Comparison of ENCODE assay signal across 7 cellular contexts in the genomic region with DNA sequence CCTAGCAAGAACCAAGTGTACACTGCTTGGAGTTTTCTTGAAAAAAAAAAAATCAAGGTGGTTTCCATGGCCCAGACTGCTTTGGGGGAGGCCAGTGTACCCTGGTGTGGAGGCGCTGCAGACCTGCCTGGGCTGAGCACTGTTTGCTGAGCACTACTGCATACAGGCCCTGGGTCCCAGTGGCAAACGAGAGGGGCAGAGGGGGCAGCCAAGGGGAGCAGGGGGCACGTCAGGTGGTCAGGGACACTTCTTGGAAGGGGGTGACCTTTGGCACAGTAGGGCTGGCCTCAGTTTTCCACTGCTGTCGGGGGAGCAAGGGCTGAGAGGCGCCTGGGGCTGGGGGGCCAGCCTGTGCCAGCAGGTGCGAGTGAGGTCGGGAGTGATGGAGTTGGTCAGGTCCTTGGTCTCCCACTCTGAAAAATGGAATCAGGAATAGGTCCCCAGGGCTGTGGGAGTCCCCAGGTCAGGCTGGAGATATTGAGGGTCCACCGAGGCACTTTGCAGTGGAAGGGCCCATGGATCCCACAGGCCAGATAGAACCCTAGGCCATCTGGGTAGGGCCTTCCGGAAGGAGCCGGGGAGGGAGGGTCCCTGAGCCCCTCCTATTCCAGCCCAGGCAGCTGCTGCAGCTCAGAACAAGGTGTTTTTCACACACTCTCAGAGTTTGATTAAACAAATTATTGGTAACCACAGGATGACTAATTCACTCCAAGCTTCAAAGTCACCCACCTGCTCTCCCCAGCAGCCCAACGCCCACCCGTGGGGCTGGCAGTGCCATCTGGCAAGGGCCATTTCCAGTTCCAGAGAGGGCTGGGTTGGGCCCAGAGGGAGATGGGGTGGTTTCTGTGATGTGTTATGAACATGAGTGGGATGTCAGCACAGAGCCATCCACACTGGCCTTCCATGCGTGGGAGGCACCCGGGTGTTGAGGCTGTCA. TPM values are rescaled to one million over a fixed set of nuclear protein-coding genes. Genes with fewer than 3 reads are reported as not detected.
DNase-seq lines count a peak whose midpoint lies in the region; ATAC-seq and TF ChIP-seq lines count a peak whose summit lies in the region.

No MANE protein-coding gene starts in this region.

- no peak for TF ChIP-seq CTCF in Loucy (conservative IDR thresholded peaks at IDR 0.05; ENCODE audit: low read length)
- TF ChIP-seq CTCF in activated CD8-positive, alpha-beta T cell treated with anti-CD3 and anti-CD28 coated beads for 36 hours (IDR thresholded peaks at IDR 0.05) = no peak
- TF ChIP-seq CTCF in fibroblast of pulmonary artery (IDR thresholded peaks at IDR 0.05; ENCODE audit: low read length, missing control alignments) = no peak
- no peak for TF ChIP-seq CTCF in mucosa of descending colon (IDR thresholded peaks at IDR 0.05)

- no peaks in the 10 kb centered on the region for H3K9me2 ChIP-seq in Loucy (replicated peaks; ENCODE audit: low read depth, low read length)

- H3K9me3 Mint-ChIP-seq in activated CD8-positive, alpha-beta T cell treated with anti-CD3 and anti-CD28 coated beads for 36 hours = no peaks in the 10 kb centered on the region

- POLR2A ChIA-PET in activated CD8-positive, alpha-beta T cell treated with anti-CD3 and anti-CD28 coated beads for 36 hours (lab: Charles Lee) = interaction anchor here (1.0 to 1.7 kb wide), 7 partner anchors 9 to 182 kb away, joined by 3 to 5 read pairs (median 3); a partner anchor contains a TSS

- peak; percentile 89 for DNase-seq in activated CD8-positive, alpha-beta T cell treated with anti-CD3 and anti-CD28 coated beads for 36 hours
- no peak for DNase-seq in fibroblast of pulmonary artery (ENCODE audit: low read depth)
- peak; percentile 67 to 76 for DNase-seq in stimulated activated CD4-positive, alpha-beta T cell treated with anti-CD3 and anti-CD28 coated beads, Interleukin-1b, Interleukin-23, amount 100 ng/mL, for 4 hours (ENCODE audit: low read depth in 2 of 2)
- DNase-seq in cortex of kidney (lab: John Stamatoyannopoulos, UW) = no peak
- DNase-seq in mucosa of descending colon = no peak

- H3K9me3 ChIP-seq in Loucy (ENCODE audit: insufficient read depth, low read depth, low read length) = no peaks in the 10 kb centered on the region
- no peaks in the 10 kb centered on the region for H3K9me3 ChIP-seq in mucosa of descending colon

- peaks cover 3% of the 10 kb centered on the region for H3K36me3 Mint-ChIP-seq in activated CD8-positive, alpha-beta T cell treated with anti-CD3 and anti-CD28 coated beads for 36 hours (ENCODE audit: low read depth)

- intact Hi-C loops in activated CD8-positive, alpha-beta T cell treated with anti-CD3 and anti-CD28 coated beads for 36 hours (cut with micrococcal nuclease) = no loop called here
- intact Hi-C loops in mucosa of descending colon (cut with DNase I, micrococcal nuclease) = no loop called here

- H3F3A ChIP-seq in Loucy (ENCODE audit: low read depth) = peaks cover 3% of the 10 kb centered on the region; the same call in 1 of the 2 replicates

- H3K9ac ChIP-seq in Loucy (ENCODE audit: low read depth, low read length, poor library complexity, severe bottlenecking) = peak overlapping the region; percentile 78

- peak overlapping the region; percentile 97 for H3K27ac Mint-ChIP-seq in activated CD8-positive, alpha-beta T cell treated with anti-CD3 and anti-CD28 coated beads for 36 hours

- no peaks in the 10 kb centered on the region for H3K36me3 ChIP-seq in Loucy (ENCODE audit: insufficient read depth, low read length)
- H3K36me3 ChIP-seq in mucosa of descending colon (ENCODE audit: low read depth) = no peaks in the 10 kb centered on the region

- no peaks in the 10 kb centered on the region for H3K27me3 ChIP-seq in Loucy (ENCODE audit: insufficient read depth, low read length, poor library complexity, severe bottlenecking)

- ATAC-seq in activated CD8-positive, alpha-beta T cell treated with anti-CD3 and anti-CD28 coated beads for 36 hours = peak; percentile 1
- ATAC-seq in mucosa of descending colon (no peak), GM21576 (IDR thresholded peaks at IDR 0.05; ENCODE audit: unreplicated experiment) (no peak)

- H3K4me3 Mint-ChIP-seq in activated CD8-positive, alpha-beta T cell treated with anti-CD3 and anti-CD28 coated beads for 36 hours = peak overlapping the region; percentile 90

- H2AFZ ChIP-seq in Loucy (ENCODE audit: low read length) = no peak overlapping the region

- H3K4me1 ChIP-seq in Loucy (ENCODE audit: insufficient read depth, low read length, poor library complexity, severe bottlenecking) (peaks cover 28% of the 10 kb centered on the region), mucosa of descending colon (ENCODE audit: low read depth) (peaks cover 21% of the 10 kb centered on the region)

- H3K4me3 ChIP-seq in Loucy (ENCODE audit: low read length, poor library complexity, severe bottlenecking) = peak overlapping the region; percentile 89
- H3K4me3 ChIP-seq in fibroblast of pulmonary artery (replicated peaks; ENCODE audit: low read depth, low read length) = peak overlapping the region; percentile 54
- no peak overlapping the region for H3K4me3 ChIP-seq in mucosa of descending colon

- H3K4me2 ChIP-seq in Loucy (ENCODE audit: low read depth, low read length, poor library complexity, severe bottlenecking) = peak overlapping the region; percentile 96

- CTCF ChIA-PET in activated CD8-positive, alpha-beta T cell treated with anti-CD3 and anti-CD28 coated beads for 36 hours (lab: Charles Lee) = interaction anchor here (1.0 to 1.1 kb wide), 2 partner anchors 9 to 11 kb away, joined by 3 to 4 read pairs; no protein-coding TSS in a partner anchor

- peaks cover 46% of the 10 kb centered on the region for H3K4me1 Mint-ChIP-seq in activated CD8-positive, alpha-beta T cell treated with anti-CD3 and anti-CD28 coated beads for 36 hours (ENCODE audit: low read depth)

- H3K27me3 Mint-ChIP-seq in activated CD8-positive, alpha-beta T cell treated with anti-CD3 and anti-CD28 coated beads for 36 hours = no peaks in the 10 kb centered on the region

- H3K79me2 ChIP-seq in Loucy (ENCODE audit: insufficient read depth, low read length) = peaks cover 73% of the 10 kb centered on the region

- H4K20me1 ChIP-seq in Loucy (ENCODE audit: insufficient read depth, low read length, poor library complexity, severe bottlenecking) = peaks cover 51% of the 10 kb centered on the region

RNA-seq across cellular contexts. Expression of a gene that starts 3.5 kb away (rescaled TPM):
- 10 to 100 TPM; 15.0 to 18.0 TPM for total RNA-seq in activated CD8-positive, alpha-beta T cell treated with anti-CD3 and anti-CD28 coated beads for 36 hours
- total RNA-seq in mucosa of descending colon = 10 to 100 TPM in 1 of 3 donors, 1 to 10 TPM in 2; 5.2 to 10.3 (median 7.2) TPM

Comparison
In these comparisons a context has a peak if more than half of its experiments do, and no peak if none do; other contexts are left out.
1. DNase-seq: peak in activated CD8-positive, alpha-beta T cell treated with anti-CD3 and anti-CD28 coated beads for 36 hours (single experiment) and stimulated activated CD4-positive, alpha-beta T cell treated with anti-CD3 and anti-CD28 coated beads, Interleukin-1b, Interleukin-23, amount 100 ng/mL, for 4 hours (2 of 2); none in fibroblast of pulmonary artery (single experiment), cortex of kidney (single experiment) and mucosa of descending colon (0 of 3).